22 cellular contexts compared by ENCODE assay signal in the genomic region with DNA sequence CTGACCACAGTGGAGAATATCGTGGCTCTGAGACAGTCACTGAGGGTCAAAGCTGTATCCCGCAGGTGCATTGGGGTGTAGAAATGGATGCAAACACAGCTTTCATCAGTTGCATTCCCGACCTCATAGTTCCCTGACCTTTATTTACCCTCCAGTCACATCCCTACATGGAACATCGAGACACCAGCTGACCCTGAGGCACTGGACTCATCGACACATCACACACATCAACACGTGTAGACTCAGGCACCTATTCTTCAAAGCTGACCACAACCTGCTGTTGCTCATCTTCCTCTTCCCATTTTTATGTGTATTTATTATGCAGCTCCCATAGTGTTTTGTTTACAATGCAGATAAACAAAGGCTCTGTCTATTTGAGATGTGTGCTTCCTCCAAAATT.
DNase-seq lines count a peak whose midpoint lies in the region; FAIRE-seq and TF ChIP-seq lines count a peak whose summit lies in the region.
"Had no signal": no experiment of that assay in that cellular context is flagged by ENCODE, and none has a peak within 500 bp of the region (broad histone marks: within the 10 kb centered on the region; RNA-seq: fewer than 3 reads in every experiment).

No MANE protein-coding gene starts in this region.

- H3K9me3 Mint-ChIP-seq in nephron (peaks cover 15% of the 10 kb centered on the region), glutamatergic neuron (ENCODE audit: unreplicated experiment) (peaks cover 3% of the 10 kb centered on the region)

- no peak overlapping the region for H3K4me3 ChIP-seq in bronchial epithelial cell (ENCODE audit: low read depth, low read length)
- H3K4me3 ChIP-seq: BLaER1, GM23248 had no signal

- H3K27me3 Mint-ChIP-seq in nephron (ENCODE audit: low read depth), result no peaks in the 10 kb centered on the region
- H3K27me3 Mint-ChIP-seq in glutamatergic neuron (ENCODE audit: unreplicated experiment), result peaks cover 3% of the 10 kb centered on the region

- H3K27ac Mint-ChIP-seq in nephron (peak overlapping the region; percentile 63 to 81 (median 81)), glutamatergic neuron (ENCODE audit: unreplicated experiment) (no peak overlapping the region)
- H3K27ac Mint-ChIP-seq: CD14-positive monocyte; CD4-positive, alpha-beta memory T cell had no signal

- H3K36me3 ChIP-seq in bronchial epithelial cell (ENCODE audit: control insufficient read depth, insufficient read depth, low read length), result no peaks in the 10 kb centered on the region
- H3K36me3 ChIP-seq: BLaER1 had no signal

- H3K36me3 Mint-ChIP-seq in nephron (ENCODE audit: low read depth), result peaks cover 4% of the 10 kb centered on the region
- peaks cover 6% of the 10 kb centered on the region for H3K36me3 Mint-ChIP-seq in glutamatergic neuron (ENCODE audit: unreplicated experiment)
- H3K36me3 Mint-ChIP-seq: CD14-positive monocyte; CD4-positive, alpha-beta memory T cell had no signal

- no peaks in the 10 kb centered on the region for H3K27me3 ChIP-seq in bronchial epithelial cell (ENCODE audit: control insufficient read depth, insufficient read depth, low read length)
- H3K27me3 ChIP-seq: BLaER1 had no signal

- no peak overlapping the region for H3K4me3 Mint-ChIP-seq in nephron
- no peak overlapping the region for H3K4me3 Mint-ChIP-seq in glutamatergic neuron (ENCODE audit: unreplicated experiment)
- H3K4me3 Mint-ChIP-seq: CD14-positive monocyte; CD4-positive, alpha-beta memory T cell had no signal

- peak; percentile 58 for FAIRE-seq in HTR-8/SVneo (lab: Jason Lieb, UNC)
- peak; percentile 40 for FAIRE-seq in bronchial epithelial cell (lab: Jason Lieb, UNC)
- FAIRE-seq: G401.6, GM12891, GM19239, H54 had no signal

- DNase-seq in Caki2 (ENCODE audit: low read depth), result peak; percentile 35
- DNase-seq in HTR-8/SVneo (ENCODE audit: insufficient read length, low spot score), result no peak
- DNase-seq in bronchial epithelial cell (ENCODE audit: low read depth), result peak; percentile 30
- no peak for DNase-seq in NK-92 (lab: John Stamatoyannopoulos, UW; ENCODE audit: unreplicated experiment)
- no peak for DNase-seq in glutamatergic neuron
- no peak for DNase-seq in OCI-M2 (lab: John Stamatoyannopoulos, UW; ENCODE audit: unreplicated experiment)
- DNase-seq: 8988T; CD4-positive, alpha-beta memory T cell; DMS 273 treated with DMSO at 0.1 percent for 48 hours; DMS53; DND-41; EL; GM23248; HCEC 1CT; IMR-90 had no signal

- in situ Hi-C loops in Caki2 (cut with HindIII; ENCODE audit: low pct_unique_long_range_greater_than_20kb, low sequenced_read_pairs), result no loop called here

- TF ChIP-seq CTCF in bronchial epithelial cell (IDR thresholded peaks at IDR 0.05; ENCODE audit: insufficient read depth, low read length, severe bottlenecking) (no peak), nephron (IDR thresholded peaks at IDR 0.05; ENCODE audit: unreplicated experiment in 3 of 3) (no peak), glutamatergic neuron (IDR thresholded peaks at IDR 0.05; ENCODE audit: partially characterized antibody, unreplicated experiment) (no peak)

- H3K4me1 Mint-ChIP-seq in nephron (peaks cover 50% of the 10 kb centered on the region), glutamatergic neuron (ENCODE audit: low read depth, unreplicated experiment) (peaks cover 3% of the 10 kb centered on the region)
- H3K4me1 Mint-ChIP-seq: CD14-positive monocyte had no signal

Comparison
In these comparisons a context has a peak if more than half of its experiments do, and no peak if none do; other contexts are left out.
1. DNase-seq: peak in Caki2 (single experiment) and bronchial epithelial cell (single experiment); none in HTR-8/SVneo (single experiment), NK-92 (single experiment), glutamatergic neuron (single experiment) and OCI-M2 (single experiment).